Comparison of ENCODE assay signal across 22 cellular contexts in the genomic region with DNA sequence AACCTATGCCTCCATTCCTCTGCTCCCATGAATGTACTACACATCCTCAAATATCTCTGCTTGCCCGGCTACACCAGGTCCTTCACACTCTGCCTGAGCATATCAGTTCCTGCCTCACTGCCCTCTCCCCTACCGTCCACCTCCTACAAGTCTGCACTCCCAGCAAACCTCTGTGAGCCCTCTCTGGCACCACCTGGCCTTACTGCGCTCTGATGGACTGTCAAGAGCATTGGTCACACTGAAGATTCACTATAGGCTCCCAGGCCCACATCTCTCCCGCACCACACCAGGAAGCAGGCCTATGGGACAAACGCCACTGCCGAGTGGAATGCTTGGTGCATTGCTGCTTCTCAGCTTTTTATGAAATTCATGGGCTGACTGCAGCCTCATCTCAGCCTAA. TPM values are rescaled to one million over a fixed set of nuclear protein-coding genes. Genes with fewer than 3 reads are reported as not detected.
DNase-seq lines count a peak whose midpoint lies in the region; ATAC-seq, FAIRE-seq and TF ChIP-seq lines count a peak whose summit lies in the region.
"Had no signal": no experiment of that assay in that cellular context is flagged by ENCODE, and none has a peak within 500 bp of the region (broad histone marks: within the 10 kb centered on the region; RNA-seq: fewer than 3 reads in every experiment).

No MANE protein-coding gene starts in this region.

- H3K36me3 Mint-ChIP-seq in activated CD8-positive, alpha-beta memory T cell treated with anti-CD3 and anti-CD28 coated beads, Interleukin-2, amount 10 ng/mL, durations not matched to agents 7 days and 5 days = peaks cover 43% of the 10 kb centered on the region
- peaks cover 6% of the 10 kb centered on the region for H3K36me3 Mint-ChIP-seq in HFFc6 (ENCODE audit: low read depth)

- TF ChIP-seq CTCF in HFFc6 (IDR thresholded peaks at IDR 0.05) (no peak), kidney (IDR thresholded peaks at IDR 0.05; ENCODE audit: borderline replicate concordance, extremely low read depth, insufficient read depth) (no peak), spleen (IDR thresholded peaks at IDR 0.05 in 8 of 11, conservative IDR thresholded peaks at IDR 0.05 in 3 of 11) (no peak)

- peaks cover 6 to 7% of the 10 kb centered on the region in 2 donors for H3K4me1 ChIP-seq in kidney (ENCODE audit: control insufficient read depth in 1 of 2, insufficient read depth in 1 of 2, low read depth in 1 of 2, low read length in 2 of 2)
- H3K4me1 ChIP-seq in spleen = peaks cover 6 to 31% (median 18%) of the 10 kb centered on the region in 6 donors

- no peaks in the 10 kb centered on the region for H3K9me3 Mint-ChIP-seq in activated CD8-positive, alpha-beta memory T cell treated with anti-CD3 and anti-CD28 coated beads, Interleukin-2, amount 10 ng/mL, durations not matched to agents 7 days and 5 days (ENCODE audit: low read depth)
- H3K9me3 Mint-ChIP-seq in HFFc6 = no peaks in the 10 kb centered on the region
- H3K9me3 Mint-ChIP-seq: CD4-positive, alpha-beta T cell had no signal

- TF ChIP-seq POLR2A in spleen (IDR thresholded peaks at IDR 0.05) = no peak

- CTCF ChIA-PET in activated CD8-positive, alpha-beta memory T cell treated with anti-CD3 and anti-CD28 coated beads, Interleukin-2, amount 10 ng/mL, durations not matched to agents 7 days and 5 days (lab: Charles Lee) = interaction anchor here (0.5 kb wide), 1 partner anchor 291 kb away, joined by 3 read pairs; no protein-coding TSS in a partner anchor

- H3K27me3 ChIP-seq in spleen (replicated peaks in 1 of 7) = no peaks in the 10 kb centered on the region
- H3K27me3 ChIP-seq: adrenal gland, heart right ventricle, ovary, right lobe of liver had no signal

- no peaks in the 10 kb centered on the region for H3K27me3 Mint-ChIP-seq in activated CD8-positive, alpha-beta memory T cell treated with anti-CD3 and anti-CD28 coated beads, Interleukin-2, amount 10 ng/mL, durations not matched to agents 7 days and 5 days
- peaks cover 14% of the 10 kb centered on the region for H3K27me3 Mint-ChIP-seq in HFFc6 (ENCODE audit: insufficient read depth)
- H3K27me3 Mint-ChIP-seq: CD4-positive, alpha-beta T cell had no signal

- no peak overlapping the region for H3K27ac ChIP-seq in kidney (ENCODE audit: low read depth in 2 of 2, low read length in 2 of 2)
- peak overlapping the region in 2 of 8 donors; percentile 31 to 35 for H3K27ac ChIP-seq in spleen
- H3K27ac ChIP-seq: adrenal gland, heart right ventricle, ovary, thoracic aorta had no signal

- peak overlapping the region; percentile 69 for H3K27ac Mint-ChIP-seq in activated CD8-positive, alpha-beta memory T cell treated with anti-CD3 and anti-CD28 coated beads, Interleukin-2, amount 10 ng/mL, durations not matched to agents 7 days and 5 days
- peak overlapping the region; percentile 8; the same call in 1 of the 2 replicates for H3K27ac Mint-ChIP-seq in HFFc6
- H3K27ac Mint-ChIP-seq: CD4-positive, alpha-beta T cell had no signal

- no peak for DNase-seq in activated CD8-positive, alpha-beta memory T cell treated with anti-CD3 and anti-CD28 coated beads, Interleukin-2, amount 10 ng/mL, durations not matched to agents 7 days and 5 days
- no peak for DNase-seq in activated CD8-positive, alpha-beta memory T cell treated with anti-CD3 and anti-CD28 coated beads, Interleukin-2, amount 50 U/mL, for 48 hours
- no peak for DNase-seq in HFFc6
- DNase-seq in kidney = peak; percentile 27
- peak; percentile 57 for DNase-seq in spleen
- DNase-seq in SKM-1 (lab: John Stamatoyannopoulos, UW; ENCODE audit: unreplicated experiment) = no peak
- DNase-seq: adrenal gland; CD4-positive, alpha-beta T cell; DMS79 treated with DMSO at 0.1 percent for 48 hours; heart right ventricle; NCI-H1048; NCI-H187 treated with DMSO at 0.1 percent for 48 hours; NCI-H345; ovary; SIG-M5 had no signal

- peaks cover 33% of the 10 kb centered on the region for H3K4me1 Mint-ChIP-seq in activated CD8-positive, alpha-beta memory T cell treated with anti-CD3 and anti-CD28 coated beads, Interleukin-2, amount 10 ng/mL, durations not matched to agents 7 days and 5 days
- H3K4me1 Mint-ChIP-seq in HFFc6 (ENCODE audit: low read depth) = peaks cover 6% of the 10 kb centered on the region; the same call in 1 of the 2 replicates

- H3K9me3 ChIP-seq in kidney (ENCODE audit: control insufficient read depth in 1 of 2, low read length in 2 of 2) (no peaks in the 10 kb centered on the region), spleen (no peaks in the 10 kb centered on the region)
- H3K9me3 ChIP-seq: adrenal gland, heart right ventricle, ovary, right lobe of liver, thoracic aorta had no signal

- no peak for FAIRE-seq in kidney (lab: Jason Lieb, UNC)
- FAIRE-seq: bronchial epithelial cell, endothelial cell of umbilical vein, H1 had no signal

- 76 to 95% (median 86%) methylated on average over 6 of the region's 6 CpGs for WGBS in spleen, 5 donors

- H3K36me3 ChIP-seq in kidney (ENCODE audit: control insufficient read depth in 1 of 2, insufficient read depth in 2 of 2, low read length in 2 of 2) (peaks cover 0 to 6% of the 10 kb centered on the region in 2 donors), spleen (peaks cover 0 to 53% (median 20%) of the 10 kb centered on the region in 6 donors)
- H3K36me3 ChIP-seq: ovary, right lobe of liver had no signal

- H3K4me3 ChIP-seq in kidney (ENCODE audit: low read length in 2 of 2) (no peak overlapping the region), spleen (peak overlapping the region in 1 of 8 donors; percentile 9)
- H3K4me3 ChIP-seq: adrenal gland, heart right ventricle, ovary, right lobe of liver, thoracic aorta had no signal

- ATAC-seq in activated CD8-positive, alpha-beta memory T cell treated with anti-CD3 and anti-CD28 coated beads, Interleukin-2, amount 10 ng/mL, durations not matched to agents 7 days and 5 days = no peak
- ATAC-seq in GM18909 (IDR thresholded peaks at IDR 0.05; ENCODE audit: poor library complexity, unreplicated experiment) = no peak
- ATAC-seq in HG03139 (IDR thresholded peaks at IDR 0.05; ENCODE audit: unreplicated experiment) = no peak
- ATAC-seq: heart right ventricle had no signal

- intact Hi-C loops in kidney (cut with DNase I) (no loop called here), spleen (cut with DNase I; ENCODE audit: low total_unique reads) (no loop called here)

- H3K4me3 Mint-ChIP-seq in activated CD8-positive, alpha-beta memory T cell treated with anti-CD3 and anti-CD28 coated beads, Interleukin-2, amount 10 ng/mL, durations not matched to agents 7 days and 5 days = no peak overlapping the region
- H3K4me3 Mint-ChIP-seq in HFFc6 = no peak overlapping the region

- no peak overlapping the region for H3K9ac ChIP-seq in kidney (ENCODE audit: low read length in 2 of 2)

RNA-seq across cellular contexts. Expression of a gene that starts 8.9 kb away (rescaled TPM):
- total RNA-seq in activated CD8-positive, alpha-beta memory T cell treated with anti-CD3 and anti-CD28 coated beads, Interleukin-2, amount 10 ng/mL, durations not matched to agents 7 days and 5 days = 10 to 100 TPM; 49.3 to 61.7 TPM
- total RNA-seq in HFFc6 (2021; fragmentation: NEBNext Ultra II Directional; extraction: Animal tissue kit (Norgen Biotek cat#: 25700)) = 10 to 100 TPM; 11.8 to 24.6 (median 21.0) TPM
- total RNA-seq in kidney (0.88 TPM), spleen (1 to 10 TPM; 1.0 to 7.0 (median 2.3) TPM)
- polyA plus RNA-seq in kidney (ENCODE audit: insufficient read depth, low read depth, low replicate concordance) (0.97 TPM), spleen (1 to 10 TPM; 1.3 to 5.4 (median 2.3) TPM)

Comparison
In these comparisons a context has a peak if more than half of its experiments do, and no peak if none do; other contexts are left out.
1. DNase-seq: peak in kidney (single experiment) and spleen (single experiment); none in activated CD8-positive, alpha-beta memory T cell treated with anti-CD3 and anti-CD28 coated beads, Interleukin-2, amount 10 ng/mL, durations not matched to agents 7 days and 5 days (single experiment), activated CD8-positive, alpha-beta memory T cell treated with anti-CD3 and anti-CD28 coated beads, Interleukin-2, amount 50 U/mL, for 48 hours (single experiment), HFFc6 (single experiment) and SKM-1 (single experiment).